1 cellular context compared by ENCODE assay signal in the genomic region with DNA sequence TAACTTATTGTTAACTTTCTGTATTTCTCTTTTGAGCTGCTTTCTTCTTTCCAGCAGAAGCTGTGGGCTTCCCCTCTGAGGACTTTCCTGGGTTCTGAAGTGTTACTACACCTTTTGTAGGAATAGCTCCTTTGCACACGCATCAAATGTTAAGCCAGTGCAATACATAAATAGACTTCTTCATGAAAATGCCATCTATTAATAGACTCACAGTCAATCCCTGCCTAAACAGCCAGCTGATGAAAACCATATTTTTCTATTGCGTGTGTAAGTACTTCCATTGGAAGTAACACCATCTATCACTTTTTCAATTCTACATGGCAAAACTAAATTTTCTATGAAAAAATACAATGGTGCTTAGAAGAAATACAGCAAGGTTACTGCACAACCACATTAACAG.
TF ChIP-seq lines count a peak whose summit lies in the region.

No MANE protein-coding gene starts in this region.

TF ChIP-seq in WTC11, 78 proteins besides CTCF, POLR2A, EP300 and RAD21 (continued from another document):
- TF ChIP-seq, protein P1, sequence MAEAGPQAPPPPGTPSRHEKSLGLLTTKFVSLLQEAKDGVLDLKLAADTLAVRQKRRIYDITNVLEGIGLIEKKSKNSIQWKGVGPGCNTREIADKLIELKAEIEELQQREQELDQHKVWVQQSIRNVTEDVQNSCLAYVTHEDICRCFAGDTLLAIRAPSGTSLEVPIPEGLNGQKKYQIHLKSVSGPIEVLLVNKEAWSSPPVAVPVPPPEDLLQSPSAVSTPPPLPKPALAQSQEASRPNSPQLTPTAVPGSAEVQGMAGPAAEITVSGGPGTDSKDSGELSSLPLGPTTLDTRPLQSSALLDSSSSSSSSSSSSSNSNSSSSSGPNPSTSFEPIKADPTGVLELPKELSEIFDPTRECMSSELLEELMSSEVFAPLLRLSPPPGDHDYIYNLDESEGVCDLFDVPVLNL (CRISPR knock-in tag; IDR thresholded peaks at IDR 0.05; ENCODE audit: borderline replicate concordance, low read depth) = no peak
- TF ChIP-seq, protein P2, sequence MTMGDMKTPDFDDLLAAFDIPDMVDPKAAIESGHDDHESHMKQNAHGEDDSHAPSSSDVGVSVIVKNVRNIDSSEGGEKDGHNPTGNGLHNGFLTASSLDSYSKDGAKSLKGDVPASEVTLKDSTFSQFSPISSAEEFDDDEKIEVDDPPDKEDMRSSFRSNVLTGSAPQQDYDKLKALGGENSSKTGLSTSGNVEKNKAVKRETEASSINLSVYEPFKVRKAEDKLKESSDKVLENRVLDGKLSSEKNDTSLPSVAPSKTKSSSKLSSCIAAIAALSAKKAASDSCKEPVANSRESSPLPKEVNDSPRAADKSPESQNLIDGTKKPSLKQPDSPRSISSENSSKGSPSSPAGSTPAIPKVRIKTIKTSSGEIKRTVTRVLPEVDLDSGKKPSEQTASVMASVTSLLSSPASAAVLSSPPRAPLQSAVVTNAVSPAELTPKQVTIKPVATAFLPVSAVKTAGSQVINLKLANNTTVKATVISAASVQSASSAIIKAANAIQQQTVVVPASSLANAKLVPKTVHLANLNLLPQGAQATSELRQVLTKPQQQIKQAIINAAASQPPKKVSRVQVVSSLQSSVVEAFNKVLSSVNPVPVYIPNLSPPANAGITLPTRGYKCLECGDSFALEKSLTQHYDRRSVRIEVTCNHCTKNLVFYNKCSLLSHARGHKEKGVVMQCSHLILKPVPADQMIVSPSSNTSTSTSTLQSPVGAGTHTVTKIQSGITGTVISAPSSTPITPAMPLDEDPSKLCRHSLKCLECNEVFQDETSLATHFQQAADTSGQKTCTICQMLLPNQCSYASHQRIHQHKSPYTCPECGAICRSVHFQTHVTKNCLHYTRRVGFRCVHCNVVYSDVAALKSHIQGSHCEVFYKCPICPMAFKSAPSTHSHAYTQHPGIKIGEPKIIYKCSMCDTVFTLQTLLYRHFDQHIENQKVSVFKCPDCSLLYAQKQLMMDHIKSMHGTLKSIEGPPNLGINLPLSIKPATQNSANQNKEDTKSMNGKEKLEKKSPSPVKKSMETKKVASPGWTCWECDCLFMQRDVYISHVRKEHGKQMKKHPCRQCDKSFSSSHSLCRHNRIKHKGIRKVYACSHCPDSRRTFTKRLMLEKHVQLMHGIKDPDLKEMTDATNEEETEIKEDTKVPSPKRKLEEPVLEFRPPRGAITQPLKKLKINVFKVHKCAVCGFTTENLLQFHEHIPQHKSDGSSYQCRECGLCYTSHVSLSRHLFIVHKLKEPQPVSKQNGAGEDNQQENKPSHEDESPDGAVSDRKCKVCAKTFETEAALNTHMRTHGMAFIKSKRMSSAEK (CRISPR knock-in tag; IDR thresholded peaks at IDR 0.05; ENCODE audit: borderline replicate concordance) = no peak
- TF ChIP-seq, protein P3, sequence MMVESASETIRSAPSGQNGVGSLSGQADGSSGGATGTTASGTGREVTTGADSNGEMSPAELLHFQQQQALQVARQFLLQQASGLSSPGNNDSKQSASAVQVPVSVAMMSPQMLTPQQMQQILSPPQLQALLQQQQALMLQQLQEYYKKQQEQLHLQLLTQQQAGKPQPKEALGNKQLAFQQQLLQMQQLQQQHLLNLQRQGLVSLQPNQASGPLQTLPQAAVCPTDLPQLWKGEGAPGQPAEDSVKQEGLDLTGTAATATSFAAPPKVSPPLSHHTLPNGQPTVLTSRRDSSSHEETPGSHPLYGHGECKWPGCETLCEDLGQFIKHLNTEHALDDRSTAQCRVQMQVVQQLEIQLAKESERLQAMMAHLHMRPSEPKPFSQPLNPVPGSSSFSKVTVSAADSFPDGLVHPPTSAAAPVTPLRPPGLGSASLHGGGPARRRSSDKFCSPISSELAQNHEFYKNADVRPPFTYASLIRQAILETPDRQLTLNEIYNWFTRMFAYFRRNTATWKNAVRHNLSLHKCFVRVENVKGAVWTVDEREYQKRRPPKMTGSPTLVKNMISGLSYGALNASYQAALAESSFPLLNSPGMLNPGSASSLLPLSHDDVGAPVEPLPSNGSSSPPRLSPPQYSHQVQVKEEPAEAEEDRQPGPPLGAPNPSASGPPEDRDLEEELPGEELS (CRISPR knock-in tag; IDR thresholded peaks at IDR 0.05) = no peak
- no peak for TF ChIP-seq TCF7 (CRISPR knock-in tag; IDR thresholded peaks at IDR 0.05; ENCODE audit: low read depth)
- TF ChIP-seq ZNF121 (CRISPR knock-in tag; IDR thresholded peaks at IDR 0.05) = no peak
- TF ChIP-seq SMAD3 (CRISPR knock-in tag; IDR thresholded peaks at IDR 0.05; ENCODE audit: borderline replicate concordance) = no peak
- no peak for TF ChIP-seq GRHL2 (CRISPR knock-in tag; IDR thresholded peaks at IDR 0.05; ENCODE audit: insufficient replicate concordance, severe bottlenecking)
- TF ChIP-seq, protein P4, sequence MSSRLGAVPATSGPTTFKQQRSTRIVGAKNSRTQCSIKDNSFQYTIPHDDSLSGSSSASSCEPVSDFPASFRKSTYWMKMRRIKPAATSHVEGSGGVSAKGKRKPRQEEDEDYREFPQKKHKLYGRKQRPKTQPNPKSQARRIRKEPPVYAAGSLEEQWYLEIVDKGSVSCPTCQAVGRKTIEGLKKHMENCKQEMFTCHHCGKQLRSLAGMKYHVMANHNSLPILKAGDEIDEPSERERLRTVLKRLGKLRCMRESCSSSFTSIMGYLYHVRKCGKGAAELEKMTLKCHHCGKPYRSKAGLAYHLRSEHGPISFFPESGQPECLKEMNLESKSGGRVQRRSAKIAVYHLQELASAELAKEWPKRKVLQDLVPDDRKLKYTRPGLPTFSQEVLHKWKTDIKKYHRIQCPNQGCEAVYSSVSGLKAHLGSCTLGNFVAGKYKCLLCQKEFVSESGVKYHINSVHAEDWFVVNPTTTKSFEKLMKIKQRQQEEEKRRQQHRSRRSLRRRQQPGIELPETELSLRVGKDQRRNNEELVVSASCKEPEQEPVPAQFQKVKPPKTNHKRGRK (CRISPR knock-in tag; IDR thresholded peaks at IDR 0.05; ENCODE audit: borderline replicate concordance) = no peak
- no peak for TF ChIP-seq CREB1 (CRISPR knock-in tag; IDR thresholded peaks at IDR 0.05)
